ENCODE assay signal across 11 cellular contexts in genomic region chr2:236538242-236538641, GRCh38.
DNase-seq lines count a peak whose midpoint lies in the region; ATAC-seq and FAIRE-seq lines count a peak whose summit lies in the region.
"Had no signal": no experiment of that assay in that cellular context is flagged by ENCODE, and none has a peak within 500 bp of the region (broad histone marks: within the 10 kb centered on the region; RNA-seq: fewer than 3 reads in every experiment).

No MANE protein-coding gene starts in this region.

- peaks cover 4% of the 10 kb centered on the region for H3K9me3 Mint-ChIP-seq in central memory CD8-positive, alpha-beta T cell

- no peak overlapping the region for H3K9ac ChIP-seq in BLaER1

- peaks cover 23% of the 10 kb centered on the region for H3K4me1 ChIP-seq in BLaER1
- H3K4me1 ChIP-seq: body of pancreas had no signal

- H3K27ac Mint-ChIP-seq in central memory CD8-positive, alpha-beta T cell (ENCODE audit: low read depth) = peak overlapping the region; percentile 92

- peaks cover 83% of the 10 kb centered on the region for H3K4me1 Mint-ChIP-seq in central memory CD8-positive, alpha-beta T cell

- H3K9me3 ChIP-seq in BLaER1 = no peaks in the 10 kb centered on the region
- H3K9me3 ChIP-seq: body of pancreas had no signal

- H3K36me3 ChIP-seq in BLaER1 = no peaks in the 10 kb centered on the region

- DNase-seq in GM18507 (ENCODE audit: extremely low spot score, insufficient read length, low read depth) = no peak
- DNase-seq in central memory CD8-positive, alpha-beta T cell (ENCODE audit: low spot score in 2 of 2) = no peak
- no peak for DNase-seq in DMS53 (lab: John Stamatoyannopoulos, UW)
- no peak for DNase-seq in NCI-H774 (lab: John Stamatoyannopoulos, UW)
- no peak for DNase-seq in NCI-H2227 (lab: John Stamatoyannopoulos, UW; ENCODE audit: unreplicated experiment)
- DNase-seq: activated CD4-positive, alpha-beta T cell treated with anti-CD3 and anti-CD28 coated beads for 1 hour; body of pancreas had no signal

- peak; percentile 79 for FAIRE-seq in GM18507 (lab: Jason Lieb, UNC)

- H3K4me3 ChIP-seq in BLaER1 = no peak overlapping the region
- H3K4me3 ChIP-seq: body of pancreas had no signal

- H3K27me3 Mint-ChIP-seq in central memory CD8-positive, alpha-beta T cell = no peaks in the 10 kb centered on the region

- H3K36me3 Mint-ChIP-seq in central memory CD8-positive, alpha-beta T cell (ENCODE audit: insufficient read depth) = peaks cover 21% of the 10 kb centered on the region

- H3K4me2 ChIP-seq in BLaER1 = peak overlapping the region; percentile 35

- H3K27ac ChIP-seq in BLaER1 = no peak overlapping the region
- H3K27ac ChIP-seq: body of pancreas, epithelial cell of prostate had no signal

- H3K27me3 ChIP-seq in BLaER1 = no peaks in the 10 kb centered on the region
- H3K27me3 ChIP-seq: body of pancreas had no signal

- peak; percentile 31 for ATAC-seq in HG03521 (IDR thresholded peaks at IDR 0.05; ENCODE audit: unreplicated experiment)
- ATAC-seq in central memory CD8-positive, alpha-beta T cell (replicated peaks; ENCODE audit: extremely low read depth, poor library complexity, severe bottlenecking) = no peak
- no peak for ATAC-seq in HG02973 (IDR thresholded peaks at IDR 0.05; ENCODE audit: unreplicated experiment)
- ATAC-seq: body of pancreas had no signal

- peak overlapping the region; percentile 91 for H3K4me3 Mint-ChIP-seq in central memory CD8-positive, alpha-beta T cell

- H4K20me1 ChIP-seq in BLaER1 = no peaks in the 10 kb centered on the region
